ENCODE assay signal across 9 cellular contexts in genomic region chr4:77432702-77433101, GRCh38.
DNase-seq lines count a peak whose midpoint lies in the region; TF ChIP-seq lines count a peak whose summit lies in the region.
"Had no signal": no experiment of that assay in that cellular context is flagged by ENCODE, and none has a peak within 500 bp of the region (broad histone marks: within the 10 kb centered on the region; RNA-seq: fewer than 3 reads in every experiment).

No MANE protein-coding gene starts in this region.

- no peak overlapping the region for H3K9ac ChIP-seq in neural progenitor cell
- no peak overlapping the region for H3K9ac ChIP-seq in GM23248

- TF ChIP-seq CTCF in VCaP (conservative IDR thresholded peaks at IDR 0.05) (peak; percentile 53), neural progenitor cell (IDR thresholded peaks at IDR 0.05) (peak; percentile 46)

- H3K4me1 ChIP-seq in neural progenitor cell = no peaks in the 10 kb centered on the region
- H3K4me1 ChIP-seq in GM23248 (ENCODE audit: insufficient read depth) = no peaks in the 10 kb centered on the region
- H3K4me1 ChIP-seq: Caco-2 had no signal

- H3K9me3 ChIP-seq in neural progenitor cell (ENCODE audit: low read depth) (no peaks in the 10 kb centered on the region), GM23248 (ENCODE audit: low read depth) (no peaks in the 10 kb centered on the region)
- H3K9me3 ChIP-seq: Caco-2 had no signal

- H3K9me2 ChIP-seq in GM23248 (ENCODE audit: insufficient read depth) = no peaks in the 10 kb centered on the region

- H3K4me2 ChIP-seq in neural progenitor cell = no peak overlapping the region
- H3K4me2 ChIP-seq in GM23248 (ENCODE audit: unreplicated experiment) = no peak overlapping the region

- no peak overlapping the region for H3K4me3 Mint-ChIP-seq in neural progenitor cell
- H3K4me3 Mint-ChIP-seq: activated naive CD8-positive, alpha-beta T cell had no signal

- no peaks in the 10 kb centered on the region for H3F3A ChIP-seq in neural progenitor cell (ENCODE audit: low read depth)
- no peaks in the 10 kb centered on the region for H3F3A ChIP-seq in GM23248 (ENCODE audit: insufficient read depth)

- H3K27ac ChIP-seq in VCaP (no peak overlapping the region), neural progenitor cell (no peak overlapping the region), GM23248 (no peak overlapping the region)

- H3K27me3 ChIP-seq in neural progenitor cell (no peaks in the 10 kb centered on the region), GM23248 (replicated peaks; ENCODE audit: insufficient read depth) (peaks cover 43% of the 10 kb centered on the region)

- no peaks in the 10 kb centered on the region for H3K36me3 ChIP-seq in neural progenitor cell
- H3K36me3 ChIP-seq in GM23248 (ENCODE audit: low read depth) = no peaks in the 10 kb centered on the region

- H3K9me3 Mint-ChIP-seq in neural progenitor cell = no peaks in the 10 kb centered on the region

- H3K36me3 Mint-ChIP-seq in neural progenitor cell = no peaks in the 10 kb centered on the region
- H3K36me3 Mint-ChIP-seq: activated naive CD8-positive, alpha-beta T cell had no signal

- H3K4me1 Mint-ChIP-seq in neural progenitor cell = no peaks in the 10 kb centered on the region

- no peaks in the 10 kb centered on the region for H3K27me3 Mint-ChIP-seq in neural progenitor cell (ENCODE audit: insufficient read depth, low read depth)
- H3K27me3 Mint-ChIP-seq: activated naive CD8-positive, alpha-beta T cell had no signal

- H3K79me2 ChIP-seq in neural progenitor cell (ENCODE audit: low read depth) (no peaks in the 10 kb centered on the region), GM23248 (ENCODE audit: insufficient read depth) (no peaks in the 10 kb centered on the region)

- in situ Hi-C loops in GM23248 (cut with MboI) = no loop called here

- 28 to 29% methylated on average over 3 of the region's 3 CpGs for WGBS in GM23248 (ENCODE audit: low coverage in 1 of 2, low lambda C conversion rate in 2 of 2, missing lambda C conversion rate in 2 of 2), 2 experiments

- DNase-seq in ELR (ENCODE audit: low read depth) (peak; percentile 11), Kasumi-1 (lab: John Stamatoyannopoulos, UW) (peak; percentile 6 to 46), neural progenitor cell (ENCODE audit: low spot score) (peak; percentile 28), GM23248 (no peak), NCI-H1048 (lab: John Stamatoyannopoulos, UW) (no peak), T-helper 9 cell (no peak)

- H4K20me1 ChIP-seq in neural progenitor cell (ENCODE audit: low read depth) (no peaks in the 10 kb centered on the region), GM23248 (ENCODE audit: insufficient read depth) (no peaks in the 10 kb centered on the region)

- H3K27ac Mint-ChIP-seq in neural progenitor cell = no peak overlapping the region
- H3K27ac Mint-ChIP-seq: activated naive CD8-positive, alpha-beta T cell had no signal

- H2AFZ ChIP-seq in neural progenitor cell (replicated peaks) = no peak overlapping the region
- H2AFZ ChIP-seq in GM23248 = no peak overlapping the region

- H3K4me3 ChIP-seq in neural progenitor cell = no peak overlapping the region
- H3K4me3 ChIP-seq in GM23248 = no peak overlapping the region

Comparison
In these comparisons a context has a peak if more than half of its experiments do, and no peak if none do; other contexts are left out.
1. DNase-seq: peak in ELR (single experiment), Kasumi-1 (2 of 2) and neural progenitor cell (single experiment); none in GM23248 (single experiment), NCI-H1048 (single experiment) and T-helper 9 cell (single experiment).